ENCODE assay signal across 8 cellular contexts in the genomic region with DNA sequence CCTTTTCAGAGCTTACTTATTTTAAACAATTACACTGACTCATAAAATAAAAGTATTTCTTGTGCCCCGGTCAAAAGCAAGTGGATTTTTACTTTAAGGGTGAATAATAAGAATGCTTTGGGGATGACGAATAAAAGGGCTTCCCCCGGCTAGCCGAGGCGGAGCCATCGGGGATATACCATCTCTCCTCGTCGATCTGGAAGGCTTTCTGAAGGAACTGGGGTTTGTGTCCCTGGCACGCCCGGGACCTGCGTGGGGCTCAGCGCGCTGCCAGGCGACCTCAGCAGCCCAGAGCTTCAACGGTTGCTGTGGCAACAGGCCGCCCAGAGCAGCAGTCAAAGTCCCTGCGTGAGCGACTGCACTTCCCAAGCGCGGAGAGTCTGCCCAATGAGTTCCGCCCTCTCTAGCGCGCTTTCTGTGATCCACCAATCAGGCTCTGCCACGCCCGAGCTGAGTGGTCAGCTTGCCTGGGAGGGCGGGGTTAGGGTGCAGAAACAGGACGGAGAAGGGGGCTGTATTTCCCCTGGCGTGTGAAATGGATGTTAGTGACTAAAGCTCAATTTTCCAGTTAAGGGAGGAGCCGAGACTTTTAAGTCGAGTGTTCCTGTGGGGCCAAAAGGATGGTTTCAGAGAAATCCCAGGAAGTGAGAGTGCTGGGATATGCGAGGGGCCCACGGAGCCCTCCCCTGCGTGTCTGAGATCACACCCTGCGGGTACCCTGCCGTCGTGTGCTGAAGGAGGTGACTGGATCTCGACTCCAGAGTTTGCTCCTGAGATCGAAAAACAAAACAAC. TPM values are rescaled to one million over a fixed set of nuclear protein-coding genes. Genes with fewer than 3 reads are reported as not detected.
A peak's percentile ranks its signal among the peaks of the same experiment; 100 is the strongest.
DNase-seq lines count a peak whose midpoint lies in the region; ATAC-seq, FAIRE-seq and TF ChIP-seq lines count a peak whose summit lies in the region.

No MANE protein-coding gene starts in this region.

- peak overlapping the region; percentile 96 for H3K4me3 Mint-ChIP-seq in endothelial cell (ENCODE audit: unreplicated experiment)

- no peaks in the 10 kb centered on the region for H3K36me3 Mint-ChIP-seq in endothelial cell (ENCODE audit: low read depth, unreplicated experiment)

- ATAC-seq in GM21381 (IDR thresholded peaks at IDR 0.05; ENCODE audit: unreplicated experiment): peak; percentile 97

- peak; percentile 74 for FAIRE-seq in HTR-8/SVneo (lab: Jason Lieb, UNC)

- no peaks in the 10 kb centered on the region for H3K4me1 ChIP-seq in mesodermal cell (ENCODE audit: control insufficient read depth, insufficient read depth, low read length, poor library complexity, severe bottlenecking)

- DNase-seq in COR-L47 (lab: John Stamatoyannopoulos, UW) (peak; percentile 98), HTR-8/SVneo (ENCODE audit: insufficient read length, low spot score) (peak; percentile 94), NOMO-1 treated with DMSO at 0.1 percent for 48 hours (lab: John Stamatoyannopoulos, UW; ENCODE audit: unreplicated experiment) (peak; percentile 94), endothelial cell (ENCODE audit: low spot score) (peak; percentile 92)
- peak; percentile 93 for DNase-seq in activated CD8-positive, alpha-beta memory T cell treated with anti-CD3 and anti-CD28 coated beads, Interleukin-2, amount 50 U/mL, for 4 hours
- peak; percentile 87 for DNase-seq in stimulated activated CD8-positive, alpha-beta memory T cell treated with anti-CD3 and anti-CD28 coated beads, Interleukin-15, amount 100 ng/mL, for 24 hours (ENCODE audit: low read depth)

- H3K9me3 Mint-ChIP-seq in endothelial cell (ENCODE audit: unreplicated experiment): no peaks in the 10 kb centered on the region

- 1% methylated on average over 24 to 29 of the region's 38 CpGs for WGBS in mesodermal cell (ENCODE audit: insufficient coverage in 2 of 2), 2 experiments

- no peaks in the 10 kb centered on the region for H3K9me3 ChIP-seq in mesodermal cell (ENCODE audit: control insufficient read depth, low read length)

- TF ChIP-seq CTCF in endothelial cell (IDR thresholded peaks at IDR 0.05; ENCODE audit: unreplicated experiment): no peak

- peak overlapping the region; percentile 97 for H3K27ac Mint-ChIP-seq in endothelial cell (ENCODE audit: unreplicated experiment)

- H3K27me3 Mint-ChIP-seq in endothelial cell (ENCODE audit: unreplicated experiment): no peaks in the 10 kb centered on the region

- no peaks in the 10 kb centered on the region for H3K36me3 ChIP-seq in mesodermal cell (ENCODE audit: control insufficient read depth, insufficient read depth, low read length)

- H3K27ac ChIP-seq in mesodermal cell (ENCODE audit: low read depth, low read length, severe bottlenecking): peak overlapping the region; percentile 97

- H3K4me3 ChIP-seq in mesodermal cell (ENCODE audit: extremely low read depth, insufficient read depth, low read length, poor library complexity, severe bottlenecking): peak overlapping the region; percentile 46

- peaks cover 14% of the 10 kb centered on the region for H3K4me1 Mint-ChIP-seq in endothelial cell (ENCODE audit: unreplicated experiment)

RNA-seq across cellular contexts. Expression of a gene that starts 33.0 kb away (rescaled TPM):
- total RNA-seq in endothelial cell (ENCODE audit: unreplicated experiment): 156 TPM
- 182 TPM for polyA plus RNA-seq in mesodermal cell (2013, experiment 1 of 2)
- 173 TPM for polyA plus RNA-seq in mesodermal cell (2013, experiment 2 of 2)

RNA-seq across cellular contexts. Expression of a gene that starts 54.3 kb away (rescaled TPM):
- not detected for total RNA-seq in endothelial cell (ENCODE audit: unreplicated experiment)
- not detected for polyA plus RNA-seq in mesodermal cell (2013, experiment 1 of 2)
- polyA plus RNA-seq in mesodermal cell (2013, experiment 2 of 2): not detected

Comparison
In these comparisons a context has a peak if more than half of its experiments do, and no peak if none do; other contexts are left out.
1. Peak in every context shown above with its lines: DNase-seq, ATAC-seq, H3K4me3 ChIP-seq and H3K27ac ChIP-seq.